Comparison of ENCODE assay signal across 17 cellular contexts in the genomic region with DNA sequence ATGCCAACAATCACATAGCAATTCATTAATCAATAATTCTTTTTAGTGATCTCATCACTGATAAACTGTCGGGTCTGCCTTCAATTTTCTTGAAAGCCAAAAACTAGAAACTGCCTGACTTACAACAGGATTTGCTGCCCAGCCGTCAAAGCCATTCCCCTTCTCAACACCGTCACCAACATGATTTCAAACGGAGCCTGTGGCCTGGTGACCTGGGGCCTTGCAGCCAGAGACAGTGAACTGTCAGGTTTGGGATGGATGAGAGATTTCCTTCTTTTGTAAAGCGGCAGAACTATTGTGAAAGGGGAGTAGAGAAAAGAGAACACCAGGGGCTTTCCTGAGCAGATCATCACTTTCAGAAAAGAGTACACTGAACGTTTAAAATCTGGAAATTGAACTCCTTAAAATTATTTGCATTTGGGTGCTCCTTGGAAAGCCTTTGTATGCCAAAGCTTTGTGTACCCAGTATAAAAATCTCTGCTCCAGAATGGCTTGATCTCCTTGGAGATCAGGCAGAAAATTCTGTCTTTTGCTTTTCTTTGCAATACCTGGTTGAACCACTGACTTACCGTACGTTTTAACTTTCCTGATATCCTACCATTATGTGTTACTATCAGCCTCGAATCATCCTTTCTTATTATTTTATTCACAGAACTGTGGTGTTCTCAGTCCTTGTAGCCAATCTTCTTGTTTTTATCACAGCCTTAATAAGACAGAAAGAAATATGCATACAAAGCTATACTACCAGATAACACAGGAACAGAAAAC.
"Had no signal": no experiment of that assay in that cellular context is flagged by ENCODE, and none has a peak within 500 bp of the region (broad histone marks: within the 10 kb centered on the region; RNA-seq: fewer than 3 reads in every experiment).

No MANE protein-coding gene starts in this region.

- DNase-seq: activated CD4-positive, alpha-beta T cell treated with anti-CD3 and anti-CD28 coated beads, Interleukin-2, amount 50 U/mL, for 48 hours; activated effector memory CD4-positive, alpha-beta T cell treated with Interleukin-2 at 50 U/mL for 16 hours; activated T-cell treated with anti-CD3 and anti-CD28 coated beads, Interleukin-2, amount 50 U/mL, for 1 hour; body of pancreas; erythroblast; gastrocnemius medialis; heart right ventricle; left ventricle myocardium superior; mesenchymal stem cell; stimulated activated CD4-positive, alpha-beta T cell treated with anti-CD3 and anti-CD28 coated beads, Interleukin-12 subunit alpha, Interleukin-12 subunit beta, amount 100 ng/mL, for 4 hours; stimulated activated CD4-positive, alpha-beta T cell treated with anti-CD3 and anti-CD28 coated beads, Interleukin-2, amount 100 ng/mL, for 24 hours; transverse colon had no signal

- H3K36me3 ChIP-seq: gastrocnemius medialis, heart right ventricle, transverse colon had no signal

- H3K27ac Mint-ChIP-seq: activated naive CD8-positive, alpha-beta T cell; natural killer cell treated with Interleukin-12 subunit alpha and Interleukin-12 subunit beta and Interleukin-15 and Interleukin-18, amount 100 ng/mL, for 72 hours; stimulated activated memory B cell treated with anti-CD40 and anti-IgM and Interleukin-4, amounts not matched to agents 10 μg/mL and 1 μg/mL and 100 μg/mL, for 72 hours had no signal

- H3K36me3 Mint-ChIP-seq: activated naive CD8-positive, alpha-beta T cell; natural killer cell treated with Interleukin-12 subunit alpha and Interleukin-12 subunit beta and Interleukin-15 and Interleukin-18, amount 100 ng/mL, for 72 hours; stimulated activated memory B cell treated with anti-CD40 and anti-IgM and Interleukin-4, amounts not matched to agents 10 μg/mL and 1 μg/mL and 100 μg/mL, for 72 hours had no signal

- H3K27ac ChIP-seq: body of pancreas, gastrocnemius medialis, heart right ventricle, parathyroid adenoma, transverse colon had no signal

- H3K4me3 Mint-ChIP-seq: activated naive CD8-positive, alpha-beta T cell; central memory CD8-positive, alpha-beta T cell; natural killer cell treated with Interleukin-12 subunit alpha and Interleukin-12 subunit beta and Interleukin-15 and Interleukin-18, amount 100 ng/mL, for 72 hours; stimulated activated memory B cell treated with anti-CD40 and anti-IgM and Interleukin-4, amounts not matched to agents 10 μg/mL and 1 μg/mL and 100 μg/mL, for 72 hours had no signal

- H3K27me3 Mint-ChIP-seq: activated naive CD8-positive, alpha-beta T cell; central memory CD8-positive, alpha-beta T cell; stimulated activated memory B cell treated with anti-CD40 and anti-IgM and Interleukin-4, amounts not matched to agents 10 μg/mL and 1 μg/mL and 100 μg/mL, for 72 hours had no signal

- H3K9me3 Mint-ChIP-seq: central memory CD8-positive, alpha-beta T cell; stimulated activated memory B cell treated with anti-CD40 and anti-IgM and Interleukin-4, amounts not matched to agents 10 μg/mL and 1 μg/mL and 100 μg/mL, for 72 hours had no signal

- H3K9me3 ChIP-seq: body of pancreas, gastrocnemius medialis, heart right ventricle, transverse colon had no signal

- H3K4me3 ChIP-seq: body of pancreas, gastrocnemius medialis, heart right ventricle, transverse colon had no signal

- H3K27me3 ChIP-seq: body of pancreas, gastrocnemius medialis, heart right ventricle, transverse colon had no signal

- H3K4me1 Mint-ChIP-seq: central memory CD8-positive, alpha-beta T cell; stimulated activated memory B cell treated with anti-CD40 and anti-IgM and Interleukin-4, amounts not matched to agents 10 μg/mL and 1 μg/mL and 100 μg/mL, for 72 hours had no signal

- ATAC-seq: body of pancreas; gastrocnemius medialis; heart right ventricle; left ventricle myocardium superior; natural killer cell treated with Interleukin-12 subunit alpha and Interleukin-12 subunit beta and Interleukin-15 and Interleukin-18, amount 100 ng/mL, for 72 hours; stimulated activated memory B cell treated with anti-CD40 and anti-IgM and Interleukin-4, amounts not matched to agents 10 μg/mL and 1 μg/mL and 100 μg/mL, for 72 hours had no signal
